Comparison of ENCODE assay signal across 1 cellular context in genomic region chr4:153479118-153479517, GRCh38.
TF ChIP-seq lines count a peak whose summit lies in the region.

No MANE protein-coding gene starts in this region.

TF ChIP-seq in SK-N-SH treated with all-trans-retinoic acid at 6 μM for 48 hours, 23 proteins besides CTCF, POLR2A, EP300 and RAD21 (continued from another document):
- no peak for TF ChIP-seq POU6F1 (CRISPR knock-in tag; IDR thresholded peaks at IDR 0.05; ENCODE audit: borderline replicate concordance, low read depth)
- TF ChIP-seq, protein P1, sequence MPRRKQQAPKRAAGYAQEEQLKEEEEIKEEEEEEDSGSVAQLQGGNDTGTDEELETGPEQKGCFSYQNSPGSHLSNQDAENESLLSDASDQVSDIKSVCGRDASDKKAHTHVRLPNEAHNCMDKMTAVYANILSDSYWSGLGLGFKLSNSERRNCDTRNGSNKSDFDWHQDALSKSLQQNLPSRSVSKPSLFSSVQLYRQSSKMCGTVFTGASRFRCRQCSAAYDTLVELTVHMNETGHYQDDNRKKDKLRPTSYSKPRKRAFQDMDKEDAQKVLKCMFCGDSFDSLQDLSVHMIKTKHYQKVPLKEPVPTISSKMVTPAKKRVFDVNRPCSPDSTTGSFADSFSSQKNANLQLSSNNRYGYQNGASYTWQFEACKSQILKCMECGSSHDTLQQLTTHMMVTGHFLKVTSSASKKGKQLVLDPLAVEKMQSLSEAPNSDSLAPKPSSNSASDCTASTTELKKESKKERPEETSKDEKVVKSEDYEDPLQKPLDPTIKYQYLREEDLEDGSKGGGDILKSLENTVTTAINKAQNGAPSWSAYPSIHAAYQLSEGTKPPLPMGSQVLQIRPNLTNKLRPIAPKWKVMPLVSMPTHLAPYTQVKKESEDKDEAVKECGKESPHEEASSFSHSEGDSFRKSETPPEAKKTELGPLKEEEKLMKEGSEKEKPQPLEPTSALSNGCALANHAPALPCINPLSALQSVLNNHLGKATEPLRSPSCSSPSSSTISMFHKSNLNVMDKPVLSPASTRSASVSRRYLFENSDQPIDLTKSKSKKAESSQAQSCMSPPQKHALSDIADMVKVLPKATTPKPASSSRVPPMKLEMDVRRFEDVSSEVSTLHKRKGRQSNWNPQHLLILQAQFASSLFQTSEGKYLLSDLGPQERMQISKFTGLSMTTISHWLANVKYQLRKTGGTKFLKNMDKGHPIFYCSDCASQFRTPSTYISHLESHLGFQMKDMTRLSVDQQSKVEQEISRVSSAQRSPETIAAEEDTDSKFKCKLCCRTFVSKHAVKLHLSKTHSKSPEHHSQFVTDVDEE (CRISPR knock-in tag; IDR thresholded peaks at IDR 0.05): no peak
- TF ChIP-seq RARB (CRISPR knock-in tag; IDR thresholded peaks at IDR 0.05): no peak
- TF ChIP-seq ZFP3 (CRISPR knock-in tag; IDR thresholded peaks at IDR 0.05): no peak
- TF ChIP-seq ZNF70 (CRISPR knock-in tag; IDR thresholded peaks at IDR 0.05): no peak
